ENCODE assay signal across 1 cellular context in the genomic region with DNA sequence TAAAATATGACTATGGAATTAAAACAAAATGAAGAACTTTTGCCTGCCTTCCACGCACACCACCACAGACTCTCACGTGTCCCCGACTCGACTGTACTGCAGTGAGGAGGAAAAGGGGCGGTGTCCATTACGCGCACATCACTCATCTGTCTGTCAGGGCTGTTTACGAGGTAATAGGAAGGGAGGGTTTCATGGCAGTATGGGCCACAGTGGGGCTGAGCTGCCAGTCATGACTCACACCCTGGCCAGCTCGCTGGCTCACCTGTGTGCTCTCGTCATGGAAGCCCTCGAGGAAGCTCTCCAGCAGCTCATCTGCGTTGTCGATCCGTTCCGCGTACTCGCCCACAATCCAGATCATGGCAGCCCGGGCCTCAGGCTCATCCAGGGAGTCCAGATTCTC.
TF ChIP-seq lines count a peak whose summit lies in the region.

No MANE protein-coding gene starts in this region.

TF ChIP-seq in K562, 482 proteins besides CTCF, POLR2A, EP300 and RAD21:
- peak; percentile 7 for TF ChIP-seq MEIS2 (IDR thresholded peaks at IDR 0.05; ENCODE audit: partially characterized antibody)
- TF ChIP-seq, protein P1, sequence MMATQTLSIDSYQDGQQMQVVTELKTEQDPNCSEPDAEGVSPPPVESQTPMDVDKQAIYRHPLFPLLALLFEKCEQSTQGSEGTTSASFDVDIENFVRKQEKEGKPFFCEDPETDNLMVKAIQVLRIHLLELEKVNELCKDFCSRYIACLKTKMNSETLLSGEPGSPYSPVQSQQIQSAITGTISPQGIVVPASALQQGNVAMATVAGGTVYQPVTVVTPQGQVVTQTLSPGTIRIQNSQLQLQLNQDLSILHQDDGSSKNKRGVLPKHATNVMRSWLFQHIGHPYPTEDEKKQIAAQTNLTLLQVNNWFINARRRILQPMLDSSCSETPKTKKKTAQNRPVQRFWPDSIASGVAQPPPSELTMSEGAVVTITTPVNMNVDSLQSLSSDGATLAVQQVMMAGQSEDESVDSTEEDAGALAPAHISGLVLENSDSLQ (IDR thresholded peaks at IDR 0.05): peak; percentile 32; the same call in 1 of the 2 replicates
- TF ChIP-seq ZNF586 (CRISPR knock-in tag; conservative IDR thresholded peaks at IDR 0.05): no peak
